ENCODE assay signal across 1 cellular context in the genomic region with DNA sequence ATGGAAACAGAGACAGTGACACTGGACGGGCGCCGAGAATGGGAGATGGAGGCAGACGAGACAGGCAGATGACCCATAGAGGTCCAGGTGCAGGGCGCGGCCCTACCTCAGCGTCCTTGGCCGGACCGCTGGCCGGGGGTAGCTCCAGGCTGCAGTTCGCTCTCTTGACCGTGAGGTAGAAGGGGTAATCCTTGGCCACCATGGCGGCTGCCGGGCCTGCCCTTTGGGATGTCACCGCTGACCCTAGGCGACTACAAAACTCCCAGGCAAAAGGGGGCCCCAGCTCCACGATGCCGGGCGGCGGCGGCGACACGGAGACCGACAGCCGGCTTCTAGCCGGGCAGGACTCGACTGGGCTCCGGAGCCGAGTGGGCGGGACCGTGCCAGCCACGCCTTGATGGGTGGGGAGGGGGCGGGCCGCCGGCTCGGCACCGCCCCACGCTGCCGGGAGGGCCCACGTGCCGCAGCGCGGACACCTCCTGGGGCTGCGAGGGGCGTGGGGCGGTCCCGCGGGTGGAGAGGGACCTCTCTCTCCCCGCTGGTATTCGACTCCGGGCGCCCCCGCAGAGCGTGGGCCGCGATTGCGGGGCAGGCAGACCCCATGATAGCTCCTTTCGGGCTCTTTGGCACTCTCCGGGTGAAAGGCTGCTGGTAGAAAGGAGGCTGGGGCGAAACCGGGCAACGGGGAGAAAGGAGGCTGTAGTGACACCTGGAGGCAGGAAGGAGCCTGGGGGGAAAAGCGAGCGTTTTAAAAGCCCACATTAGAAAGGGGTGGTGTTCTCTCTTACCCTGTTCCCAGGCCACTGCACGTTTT.
A peak's percentile ranks its signal among the peaks of the same experiment; 100 is the strongest.
TF ChIP-seq lines count a peak whose summit lies in the region.

ARHGEF3 (minus strand) TSS at position 353 of the 814 bp plus-strand sequence; CDS start at position 202, 151 bp downstream.

TF ChIP-seq in A549, 52 proteins besides CTCF, POLR2A, EP300 and RAD21 (continued from another document):
- TF ChIP-seq GATA3 (IDR thresholded peaks at IDR 0.05; ENCODE audit: borderline replicate concordance) (no peak), EHMT2 (IDR thresholded peaks at IDR 0.05; ENCODE audit: low read depth) (no peak), EHF (CRISPR knock-in tag; IDR thresholded peaks at IDR 0.05) (no peak), CEBPB (IDR thresholded peaks at IDR 0.05) (no peak), RNF2 (IDR thresholded peaks at IDR 0.05; ENCODE audit: borderline replicate concordance, low read depth) (no peak), PBX3 (IDR thresholded peaks at IDR 0.05) (no peak), JUNB (IDR thresholded peaks at IDR 0.05) (no peak), REST (IDR thresholded peaks at IDR 0.05) (no peak), BHLHE40 (IDR thresholded peaks at IDR 0.05; ENCODE audit: low read depth, low read length) (no peak), ZSCAN20 (CRISPR knock-in tag; IDR thresholded peaks at IDR 0.05) (no peak), MAX (IDR thresholded peaks at IDR 0.05) (peak; percentile 88), FOSB (CRISPR knock-in tag; IDR thresholded peaks at IDR 0.05) (no peak), HOXB13 (CRISPR knock-in tag; IDR thresholded peaks at IDR 0.05; ENCODE audit: low read depth) (no peak), USF2 (IDR thresholded peaks at IDR 0.05) (peak; percentile 58), KDM1A (IDR thresholded peaks at IDR 0.05; ENCODE audit: low read depth) (no peak), CHD4 (IDR thresholded peaks at IDR 0.05; ENCODE audit: borderline replicate concordance) (no peak), NFE2L2 (conservative IDR thresholded peaks at IDR 0.05; ENCODE audit: low read length) (no peak), FOXS1 (CRISPR knock-in tag; IDR thresholded peaks at IDR 0.05) (no peak), CBX8 (IDR thresholded peaks at IDR 0.05) (no peak)
- TF ChIP-seq, protein P1, sequence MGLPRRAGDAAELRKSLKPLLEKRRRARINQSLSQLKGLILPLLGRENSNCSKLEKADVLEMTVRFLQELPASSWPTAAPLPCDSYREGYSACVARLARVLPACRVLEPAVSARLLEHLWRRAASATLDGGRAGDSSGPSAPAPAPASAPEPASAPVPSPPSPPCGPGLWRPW (IDR thresholded peaks at IDR 0.05): no peak
